In the genomic region with DNA sequence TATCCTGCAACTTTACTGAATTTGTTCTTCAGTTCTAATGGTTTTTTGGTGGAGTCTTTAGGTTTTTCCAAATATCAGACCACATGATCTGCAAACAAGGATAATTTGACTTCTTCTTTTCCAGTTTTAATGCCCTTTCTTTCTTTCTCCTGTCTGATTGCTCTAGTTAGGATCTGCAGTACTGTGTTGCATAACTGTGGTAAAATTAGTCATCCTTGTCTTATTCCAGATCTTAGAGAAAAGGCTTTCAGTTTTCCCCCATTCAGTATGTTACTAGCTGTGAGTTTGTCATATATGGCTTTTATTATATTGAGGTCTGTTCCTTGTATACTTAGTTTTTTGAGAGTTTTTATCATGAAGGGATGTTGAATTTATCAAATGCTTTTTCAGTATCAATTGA, we compare ENCODE assay signal across 1 cellular context.
TF ChIP-seq lines count a peak whose summit lies in the region.

No MANE protein-coding gene starts in this region.

TF ChIP-seq in GM12878, 131 proteins besides CTCF, POLR2A, EP300 and RAD21:
- TF ChIP-seq BCL11A (IDR thresholded peaks at IDR 0.05; ENCODE audit: low read depth, low read length): no peak
- TF ChIP-seq SMAD1 (IDR thresholded peaks at IDR 0.05; ENCODE audit: low read depth, partially characterized antibody): no peak
- no peak for TF ChIP-seq CBFB (IDR thresholded peaks at IDR 0.05; ENCODE audit: low read depth)
- TF ChIP-seq EED (IDR thresholded peaks at IDR 0.05; ENCODE audit: low read depth): no peak
- no peak for TF ChIP-seq MEF2A (IDR thresholded peaks at IDR 0.05; ENCODE audit: insufficient read depth, low read depth, low read length)
- TF ChIP-seq NFYA (IDR thresholded peaks at IDR 0.05; ENCODE audit: borderline replicate concordance, low read depth, low read length): no peak
- TF ChIP-seq NKRF (conservative IDR thresholded peaks at IDR 0.05): no peak
- TF ChIP-seq, protein P1, sequence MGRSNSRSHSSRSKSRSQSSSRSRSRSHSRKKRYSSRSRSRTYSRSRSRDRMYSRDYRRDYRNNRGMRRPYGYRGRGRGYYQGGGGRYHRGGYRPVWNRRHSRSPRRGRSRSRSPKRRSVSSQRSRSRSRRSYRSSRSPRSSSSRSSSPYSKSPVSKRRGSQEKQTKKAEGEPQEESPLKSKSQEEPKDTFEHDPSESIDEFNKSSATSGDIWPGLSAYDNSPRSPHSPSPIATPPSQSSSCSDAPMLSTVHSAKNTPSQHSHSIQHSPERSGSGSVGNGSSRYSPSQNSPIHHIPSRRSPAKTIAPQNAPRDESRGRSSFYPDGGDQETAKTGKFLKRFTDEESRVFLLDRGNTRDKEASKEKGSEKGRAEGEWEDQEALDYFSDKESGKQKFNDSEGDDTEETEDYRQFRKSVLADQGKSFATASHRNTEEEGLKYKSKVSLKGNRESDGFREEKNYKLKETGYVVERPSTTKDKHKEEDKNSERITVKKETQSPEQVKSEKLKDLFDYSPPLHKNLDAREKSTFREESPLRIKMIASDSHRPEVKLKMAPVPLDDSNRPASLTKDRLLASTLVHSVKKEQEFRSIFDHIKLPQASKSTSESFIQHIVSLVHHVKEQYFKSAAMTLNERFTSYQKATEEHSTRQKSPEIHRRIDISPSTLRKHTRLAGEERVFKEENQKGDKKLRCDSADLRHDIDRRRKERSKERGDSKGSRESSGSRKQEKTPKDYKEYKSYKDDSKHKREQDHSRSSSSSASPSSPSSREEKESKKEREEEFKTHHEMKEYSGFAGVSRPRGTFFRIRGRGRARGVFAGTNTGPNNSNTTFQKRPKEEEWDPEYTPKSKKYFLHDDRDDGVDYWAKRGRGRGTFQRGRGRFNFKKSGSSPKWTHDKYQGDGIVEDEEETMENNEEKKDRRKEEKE (IDR thresholded peaks at IDR 0.05): no peak
- no peak for TF ChIP-seq ESRRA (IDR thresholded peaks at IDR 0.05; ENCODE audit: low read length)
- no peak for TF ChIP-seq SP1 (IDR thresholded peaks at IDR 0.05; ENCODE audit: low read depth, low read length)
